Comparison of ENCODE assay signal across 22 cellular contexts in genomic region chr1:51314974-51315373, GRCh38. TPM values are rescaled to one million over a fixed set of nuclear protein-coding genes. Genes with fewer than 3 reads are reported as not detected.
A peak's percentile ranks its signal among the peaks of the same experiment; 100 is the strongest.
DNase-seq lines count a peak whose midpoint lies in the region; ATAC-seq, FAIRE-seq and TF ChIP-seq lines count a peak whose summit lies in the region.
"Had no signal": no experiment of that assay in that cellular context is flagged by ENCODE, and none has a peak within 500 bp of the region (broad histone marks: within the 10 kb centered on the region; RNA-seq: fewer than 3 reads in every experiment).

No MANE protein-coding gene starts in this region.

- peak overlapping the region; percentile 77 for H3K4me2 ChIP-seq in PC-3 (ENCODE audit: low read length)
- H3K4me2 ChIP-seq in osteoblast (ENCODE audit: insufficient read depth, low read length): no peak overlapping the region

- H4K20me1 ChIP-seq in PC-3 (ENCODE audit: low read length) (no peaks in the 10 kb centered on the region), osteoblast (ENCODE audit: insufficient read depth, low read length) (no peaks in the 10 kb centered on the region)

- no peak overlapping the region for H2AFZ ChIP-seq in ACC112 (ENCODE audit: low read length, unreplicated experiment)
- no peak overlapping the region for H2AFZ ChIP-seq in PC-3 (ENCODE audit: low read length)
- H2AFZ ChIP-seq in osteoblast (ENCODE audit: low read length): no peak overlapping the region

- H3K9ac ChIP-seq in PC-3 (ENCODE audit: low read length): peak overlapping the region; percentile 75; the same call in 1 of the 2 replicates

- TF ChIP-seq CTCF in PC-3 (conservative IDR thresholded peaks at IDR 0.05; ENCODE audit: low read depth, low read length) (no peak), epithelial cell of esophagus (IDR thresholded peaks at IDR 0.05; ENCODE audit: insufficient read depth, low read depth, low read length, missing control alignments) (no peak), osteoblast (IDR thresholded peaks at IDR 0.05; ENCODE audit: extremely low read depth, low read depth, low read length) (no peak)

- H3K4me3 ChIP-seq in ACC112 (ENCODE audit: low read depth, low read length): no peak overlapping the region
- no peak overlapping the region for H3K4me3 ChIP-seq in PC-3 (ENCODE audit: low read length)
- H3K4me3 ChIP-seq in epithelial cell of esophagus (ENCODE audit: low read length): no peak overlapping the region
- H3K4me3 ChIP-seq in osteoblast (ENCODE audit: insufficient read depth, low read length): no peak overlapping the region
- H3K4me3 ChIP-seq: esophagus muscularis mucosa, heart left ventricle, SJSA1, tibial nerve had no signal

- H3K27me3 ChIP-seq in ACC112 (ENCODE audit: insufficient read depth, low read length): no peaks in the 10 kb centered on the region
- H3K27me3 ChIP-seq in PC-3 (ENCODE audit: low read length): no peaks in the 10 kb centered on the region
- H3K27me3 ChIP-seq in osteoblast (ENCODE audit: insufficient read depth, low read length): no peaks in the 10 kb centered on the region
- H3K27me3 ChIP-seq: esophagus muscularis mucosa, heart left ventricle, SJSA1, tibial nerve had no signal

- H3K36me3 ChIP-seq in ACC112 (ENCODE audit: insufficient read depth, low read length) (no peaks in the 10 kb centered on the region), PC-3 (ENCODE audit: low read depth, low read length) (no peaks in the 10 kb centered on the region), osteoblast (ENCODE audit: insufficient read depth, low read length) (no peaks in the 10 kb centered on the region)
- H3K36me3 ChIP-seq: esophagus muscularis mucosa, SJSA1, tibial nerve had no signal

- no peaks in the 10 kb centered on the region for H3F3A ChIP-seq in PC-3 (ENCODE audit: low read length, unreplicated experiment)

- intact Hi-C loops in PC-3 (cut with micrococcal nuclease): no loop called here

- H3K79me2 ChIP-seq in ACC112 (ENCODE audit: control insufficient read depth, insufficient read depth, low read length, unreplicated experiment): no peaks in the 10 kb centered on the region
- no peaks in the 10 kb centered on the region for H3K79me2 ChIP-seq in PC-3 (ENCODE audit: low read length)
- H3K79me2 ChIP-seq in osteoblast (ENCODE audit: insufficient read depth, low read length): no peaks in the 10 kb centered on the region

- H3K9me2 ChIP-seq in PC-3 (replicated peaks; ENCODE audit: low read length): no peaks in the 10 kb centered on the region

- H3K4me1 ChIP-seq in ACC112 (ENCODE audit: control insufficient read depth, insufficient read depth, low read length, unreplicated experiment) (peaks cover 17% of the 10 kb centered on the region), PC-3 (ENCODE audit: insufficient read depth, low read length) (peaks cover 30% of the 10 kb centered on the region), osteoblast (ENCODE audit: insufficient read depth, low read length) (peaks cover 14% of the 10 kb centered on the region)
- H3K4me1 ChIP-seq: tibial nerve had no signal

- ATAC-seq in PC-3 (no peak), GM19463 (IDR thresholded peaks at IDR 0.05; ENCODE audit: unreplicated experiment) (no peak)
- ATAC-seq: heart left ventricle had no signal

- no peaks in the 10 kb centered on the region for H3K9me3 ChIP-seq in PC-3 (ENCODE audit: low read length)
- H3K9me3 ChIP-seq in osteoblast (ENCODE audit: low read depth, low read length): no peaks in the 10 kb centered on the region
- H3K9me3 ChIP-seq: esophagus muscularis mucosa, heart left ventricle, SJSA1, tibial nerve had no signal

- BruUV-seq in PC-3 (replicated peaks; lab: Mats Ljungman, UMichigan): no TSS peak

- POLR2A ChIA-PET in PC-3 (lab: Charles Lee; ENCODE audit: unreplicated experiment): interaction anchor here (0.6 kb wide), 1 partner anchor 517 kb away, joined by 4 read pairs; no protein-coding TSS in a partner anchor

- no peak for DNase-seq in PC-3
- peak; percentile 76 for DNase-seq in epithelial cell of esophagus (ENCODE audit: low read depth)
- DNase-seq in osteoblast (ENCODE audit: insufficient read length, low spot score, missing footprints): no peak
- no peak for DNase-seq in HUDEP-2 (lab: John Stamatoyannopoulos, UW; ENCODE audit: unreplicated experiment in 76 of 76)
- no peak for DNase-seq in GM19239 (ENCODE audit: insufficient read length, low spot score)
- DNase-seq in hepatic stellate cell (ENCODE audit: low spot score): no peak
- DNase-seq: activated CD4-positive, CD25-positive, alpha-beta regulatory T cell treated with anti-CD3 and anti-CD28 coated beads, Interleukin-2, amount 50 U/mL, for 72 hours; activated gamma-delta T cell treated with Interleukin-2 at 50 U/mL for 16 hours; H9; islet precursor cell; NCI-H1694; occipital lobe; stimulated activated CD4-positive, alpha-beta T cell treated with anti-CD3 and anti-CD28 coated beads, Interleukin-4, amount 100 ng/mL, for 24 hours had no signal

- CTCF ChIA-PET in PC-3 (lab: Charles Lee): no interaction called here

- FAIRE-seq in GM19239 (lab: Jason Lieb, UNC): no peak
- FAIRE-seq: A204.1, G401.6 had no signal

- H3K27ac ChIP-seq in ACC112 (ENCODE audit: low read depth, low read length) (peak overlapping the region; percentile 92; the same call in 1 of the 2 replicates), PC-3 (ENCODE audit: low read length) (peak overlapping the region; percentile 96), osteoblast (ENCODE audit: low read depth, low read length) (peak overlapping the region; percentile 76)
- H3K27ac ChIP-seq: esophagus muscularis mucosa, heart left ventricle, tibial nerve had no signal

RNA-seq across cellular contexts. Expression of gene TTC39A, which starts 15.4 kb away (rescaled TPM):
- total RNA-seq in PC-3 (2014; rRNA removed): 11.1 and 12.3 TPM in 2 replicates
- total RNA-seq in osteoblast: 0.72 and 0.88 TPM in 2 replicates
- total RNA-seq: HT1080, SJSA1 had no signal
